21 cellular contexts compared by ENCODE assay signal in genomic region chr7:127955051-127955531, GRCh38.
"Had no signal": no experiment of that assay in that cellular context is flagged by ENCODE, and none has a peak within 500 bp of the region (broad histone marks: within the 10 kb centered on the region; RNA-seq: fewer than 3 reads in every experiment).

No MANE protein-coding gene starts in this region.

- H3K4me2 ChIP-seq: hepatocyte had no signal

- FAIRE-seq: frontal cortex had no signal

- H3K27ac ChIP-seq: ascending aorta, brain microvascular endothelial cell, hepatocyte, stomach, upper lobe of left lung, WERI-Rb-1 had no signal

- DNase-seq: activated CD4-positive, alpha-beta T cell treated with anti-CD3 and anti-CD28 coated beads for 1 hour; activated CD4-positive, alpha-beta T cell treated with anti-CD3 and anti-CD28 coated beads, Interleukin-2, amount 50 U/mL, for 1 hour; activated CD8-positive, alpha-beta T cell treated with anti-CD3 and anti-CD28 coated beads, Interleukin-2, amount 10 ng/mL, durations not matched to agents 7 days and 5 days; activated gamma-delta T cell; brain microvascular endothelial cell; caudate nucleus; effector memory CD4-positive, alpha-beta T cell; glutamatergic neuron; immature natural killer cell; natural killer cell; stimulated activated CD4-positive, alpha-beta T cell treated with anti-CD3 and anti-CD28 coated beads, Interleukin-1b, Interleukin-23, amount 100 ng/mL, for 48 hours; stomach; T-helper 2 cell; upper lobe of left lung; WERI-Rb-1 had no signal

- H3K4me3 ChIP-seq: ascending aorta, hepatocyte, stomach, upper lobe of left lung had no signal

- H3K27me3 ChIP-seq: ascending aorta, brain microvascular endothelial cell, hepatocyte, stomach, upper lobe of left lung had no signal

- ATAC-seq: activated CD8-positive, alpha-beta T cell treated with anti-CD3 and anti-CD28 coated beads, Interleukin-2, amount 10 ng/mL, durations not matched to agents 7 days and 5 days; esophagus mucosa; left lobe of liver; natural killer cell; stimulated activated effector memory CD8-positive, alpha-beta T cell treated with anti-CD3 and anti-CD28 coated beads, Interleukin-12 subunit alpha, Interleukin-12 subunit beta, amount 100 ng/mL, for 72 hours had no signal

- H3K36me3 ChIP-seq: ascending aorta had no signal

- H3K4me1 ChIP-seq: ascending aorta had no signal

- H3K9me3 ChIP-seq: ascending aorta, stomach, upper lobe of left lung had no signal
